8 cellular contexts compared by ENCODE assay signal in genomic region chr10:72625276-72625607, GRCh38. TPM values are rescaled to one million over a fixed set of nuclear protein-coding genes. Genes with fewer than 3 reads are reported as not detected.
DNase-seq lines count a peak whose midpoint lies in the region; ATAC-seq, FAIRE-seq and TF ChIP-seq lines count a peak whose summit lies in the region.

No MANE protein-coding gene starts in this region.

- H3K9me3 ChIP-seq in SU-DHL-6 (ENCODE audit: insufficient read depth, low read length) (no peaks in the 10 kb centered on the region), gastrocnemius medialis (no peaks in the 10 kb centered on the region)

- TF ChIP-seq CTCF in SU-DHL-6 (IDR thresholded peaks at IDR 0.05; ENCODE audit: insufficient read depth, low read length, poor library complexity, severe bottlenecking): no peak
- TF ChIP-seq CTCF in foreskin keratinocyte (conservative IDR thresholded peaks at IDR 0.05): no peak
- TF ChIP-seq CTCF in gastrocnemius medialis (IDR thresholded peaks at IDR 0.05 in 4 of 5, conservative IDR thresholded peaks at IDR 0.05 in 1 of 5): no peak

- no peaks in the 10 kb centered on the region for H3K36me3 ChIP-seq in SU-DHL-6 (ENCODE audit: low read length)
- no peaks in the 10 kb centered on the region for H3K36me3 ChIP-seq in gastrocnemius medialis

- peak; percentile 60 for FAIRE-seq in H54 (lab: Jason Lieb, UNC)

- no peaks in the 10 kb centered on the region for H4K20me1 ChIP-seq in SU-DHL-6 (ENCODE audit: low read depth, low read length)

- H3K4me3 ChIP-seq in SU-DHL-6 (ENCODE audit: insufficient read depth, low read length, poor library complexity, severe bottlenecking) (peak overlapping the region; percentile 97), gastrocnemius medialis (peak overlapping the region; percentile 67 to 97 (median 92))

- TF ChIP-seq POLR2A in H54 (IDR thresholded peaks at IDR 0.05; ENCODE audit: low read depth, low read length) (no peak), gastrocnemius medialis (IDR thresholded peaks at IDR 0.05) (no peak)

- in situ Hi-C loops in gastrocnemius medialis (cut with MboI; ENCODE audit: low sequenced_read_pairs in 4 of 4): loop anchor here in 1 of 4 donors (10.0 kb wide), 1 partner anchor 60 kb away; no protein-coding TSS in a partner anchor

- H3K4me2 ChIP-seq in SU-DHL-6 (ENCODE audit: low read depth, low read length, poor library complexity, severe bottlenecking): peak overlapping the region; percentile 92

- peaks cover 7% of the 10 kb centered on the region for H3K4me1 ChIP-seq in foreskin keratinocyte
- peaks cover 15 to 18% of the 10 kb centered on the region in 2 donors for H3K4me1 ChIP-seq in gastrocnemius medialis

- DNase-seq in H54 (ENCODE audit: insufficient read length, low spot score): no peak
- DNase-seq in foreskin keratinocyte: no peak
- DNase-seq in gastrocnemius medialis: no peak
- DNase-seq in cortex of kidney (lab: John Stamatoyannopoulos, UW): no peak
- no peak for DNase-seq in NCI-H748 (lab: John Stamatoyannopoulos, UW; ENCODE audit: unreplicated experiment)
- no peak for DNase-seq in NCI-H524 treated with DMSO at 0.1 percent for 48 hours (lab: John Stamatoyannopoulos, UW)

- intact Hi-C loops in gastrocnemius medialis (cut with DNase I; ENCODE audit: low total_unique reads): loop anchor here (10.0 kb wide), 1 partner anchor 210 kb away; no protein-coding TSS in a partner anchor

- peaks cover 29% of the 10 kb centered on the region; the same call in 1 of the 2 replicates for H3K79me2 ChIP-seq in SU-DHL-6 (ENCODE audit: insufficient read depth, low read length)

- H3K9ac ChIP-seq in SU-DHL-6 (ENCODE audit: low read length): peak overlapping the region; percentile 81

- H3K9me2 ChIP-seq in SU-DHL-6 (replicated peaks; ENCODE audit: insufficient read depth, low read length): no peaks in the 10 kb centered on the region

- ATAC-seq in foreskin keratinocyte (no peak), gastrocnemius medialis (no peak), GM19351 (IDR thresholded peaks at IDR 0.05; ENCODE audit: unreplicated experiment) (no peak)

- H3K27ac ChIP-seq in SU-DHL-6 (ENCODE audit: low read depth, low read length) (no peak overlapping the region), foreskin keratinocyte (peak overlapping the region; percentile 62), gastrocnemius medialis (peak overlapping the region; percentile 85 to 93 (median 91))

- no peaks in the 10 kb centered on the region for H3K27me3 ChIP-seq in SU-DHL-6 (ENCODE audit: low read length)
- H3K27me3 ChIP-seq in foreskin keratinocyte: no peaks in the 10 kb centered on the region
- no peaks in the 10 kb centered on the region for H3K27me3 ChIP-seq in gastrocnemius medialis

- H3F3A ChIP-seq in SU-DHL-6 (ENCODE audit: insufficient read depth): no peaks in the 10 kb centered on the region

- peak overlapping the region; percentile 90 for H2AFZ ChIP-seq in SU-DHL-6 (ENCODE audit: low read depth, low read length, severe bottlenecking)

RNA-seq across cellular contexts. Expression of gene MICU1, which starts 0.6 kb away (rescaled TPM):
- total RNA-seq in foreskin keratinocyte: 29.4 and 31.3 TPM in 2 replicates
- polyA plus RNA-seq in foreskin keratinocyte: 21.1 and 23.5 TPM in 2 replicates
- total RNA-seq in gastrocnemius medialis: 10 to 100 TPM; 42.7 to 62.2 (median 51.9) TPM
